Comparison of ENCODE assay signal across 8 cellular contexts in the genomic region with DNA sequence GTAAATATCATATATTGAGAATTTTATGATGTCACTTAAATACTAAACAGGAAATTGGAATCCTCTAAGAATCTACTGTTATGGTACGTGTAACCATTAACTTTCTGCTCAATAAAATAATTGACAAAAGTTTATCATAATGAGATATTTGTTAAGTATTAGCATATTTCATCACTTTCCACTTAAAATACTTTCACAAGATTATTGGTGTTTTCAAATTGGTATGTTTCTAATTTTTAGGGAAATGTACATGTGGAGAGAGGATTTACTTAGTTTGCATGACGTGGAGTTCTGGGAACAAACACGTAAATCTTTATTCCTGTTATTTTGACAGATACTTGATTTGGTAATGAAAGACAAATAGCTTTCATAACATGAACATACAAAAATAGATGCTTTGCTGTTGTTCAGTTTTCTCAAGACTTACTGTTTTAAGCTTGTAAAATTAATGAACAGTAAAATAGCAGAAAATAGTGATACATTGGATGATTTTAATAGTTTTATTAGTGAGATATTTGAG. TPM values are rescaled to one million over a fixed set of nuclear protein-coding genes. Genes with fewer than 3 reads are reported as not detected.
DNase-seq lines count a peak whose midpoint lies in the region; ATAC-seq and TF ChIP-seq lines count a peak whose summit lies in the region.

No MANE protein-coding gene starts in this region.

- TF ChIP-seq CTCF in A673 (conservative IDR thresholded peaks at IDR 0.05; ENCODE audit: low read depth, low read length) (no peak), HL-60 (IDR thresholded peaks at IDR 0.05; ENCODE audit: insufficient read depth, low read length) (no peak), brain microvascular endothelial cell (IDR thresholded peaks at IDR 0.05; ENCODE audit: low read depth, low read length, missing control alignments) (no peak), GM20000 (IDR thresholded peaks at IDR 0.05; ENCODE audit: extremely low read depth, missing control alignments) (no peak)

- ATAC-seq in GM19463 (IDR thresholded peaks at IDR 0.05; ENCODE audit: unreplicated experiment): no peak

- WGBS in mesodermal cell (ENCODE audit: insufficient coverage in 2 of 2), 2 experiments: 67% methylated on average over 1 of the region's 3 CpGs; no CpG with 5 or more reads in 1 of the 2 experiments

- H3K4me3 ChIP-seq in A673 (ENCODE audit: low read depth, low read length, poor library complexity, severe bottlenecking): peak overlapping the region; percentile 89
- H3K4me3 ChIP-seq in HL-60 (replicated peaks; ENCODE audit: insufficient read depth, low read length): peak overlapping the region; percentile 71
- H3K4me3 ChIP-seq in brain microvascular endothelial cell (ENCODE audit: low read depth, low read length): peak overlapping the region; percentile 72
- peak overlapping the region; percentile 3 for H3K4me3 ChIP-seq in mesodermal cell (ENCODE audit: extremely low read depth, insufficient read depth, low read length, poor library complexity, severe bottlenecking)

- in situ Hi-C loops in brain microvascular endothelial cell (cut with HindIII; ENCODE audit: low pct_ligation_motif_present, low sequenced_read_pairs): no loop called here

- no peaks in the 10 kb centered on the region for H3K9me3 ChIP-seq in A673 (ENCODE audit: low read depth, low read length, poor library complexity, severe bottlenecking)
- no peaks in the 10 kb centered on the region for H3K9me3 ChIP-seq in mesodermal cell (ENCODE audit: control insufficient read depth, low read length)

- H3K27me3 ChIP-seq in A673 (replicated peaks; ENCODE audit: insufficient read depth, low read depth, low read length, poor library complexity) (no peaks in the 10 kb centered on the region), HL-60 (ENCODE audit: insufficient read depth, poor library complexity, severe bottlenecking) (no peaks in the 10 kb centered on the region), brain microvascular endothelial cell (replicated peaks) (no peaks in the 10 kb centered on the region)

- CTCF ChIA-PET in A673 (lab: Charles Lee): no interaction called here

- DNase-seq in A673 (ENCODE audit: low spot score) (no peak), HL-60 (ENCODE audit: low read depth in 1 of 2, low spot score in 1 of 2) (no peak), brain microvascular endothelial cell (no peak), DMS114 treated with DMSO at 0.1 percent for 48 hours (lab: John Stamatoyannopoulos, UW; ENCODE audit: unreplicated experiment) (no peak), T1000 (lab: John Stamatoyannopoulos, UW) (no peak), GM20000 (ENCODE audit: low spot score) (no peak)

- no TSS peak for BruUV-seq in A673 (replicated peaks; lab: Mats Ljungman, UMichigan)

- POLR2A ChIA-PET in A673 (lab: Charles Lee; ENCODE audit: low non-redundant PET): no interaction called here

- peaks cover 39% of the 10 kb centered on the region for H3K36me3 ChIP-seq in A673 (ENCODE audit: insufficient read depth, low read length, poor library complexity, severe bottlenecking)
- H3K36me3 ChIP-seq in brain microvascular endothelial cell (replicated peaks): peaks cover 26% of the 10 kb centered on the region
- peaks cover 33% of the 10 kb centered on the region for H3K36me3 ChIP-seq in mesodermal cell (ENCODE audit: control insufficient read depth, insufficient read depth, low read length)

- H3K27ac ChIP-seq in A673 (ENCODE audit: low read depth, low read length, poor library complexity, severe bottlenecking) (peak overlapping the region; percentile 98), HL-60 (replicated peaks) (peak overlapping the region; percentile 93), brain microvascular endothelial cell (peak overlapping the region; percentile 89), mesodermal cell (ENCODE audit: low read depth, low read length, severe bottlenecking) (no peak overlapping the region)

- intact Hi-C loops in A673 (cut with micrococcal nuclease; ENCODE audit: unreplicated experiment): no loop called here

- H3K4me1 ChIP-seq in A673 (ENCODE audit: insufficient read depth, low read length, poor library complexity, severe bottlenecking): peaks cover 29% of the 10 kb centered on the region
- peaks cover 12% of the 10 kb centered on the region for H3K4me1 ChIP-seq in mesodermal cell (ENCODE audit: control insufficient read depth, insufficient read depth, low read length, poor library complexity, severe bottlenecking)

RNA-seq across cellular contexts. Expression of a gene that starts 1.6 kb away (rescaled TPM):
- 217 and 224 TPM in 2 replicates for total RNA-seq in A673 (2021)
- 190 TPM for polyA plus RNA-seq in mesodermal cell (2013, experiment 1 of 2)
- polyA plus RNA-seq in mesodermal cell (2013, experiment 2 of 2): 197 TPM

RNA-seq across cellular contexts. Expression of a gene that starts 17.4 kb away (rescaled TPM):
- total RNA-seq in A673 (2021): 32.7 and 33.3 TPM in 2 replicates
- polyA plus RNA-seq in mesodermal cell (2013, experiment 1 of 2): 29.3 TPM
- polyA plus RNA-seq in mesodermal cell (2013, experiment 2 of 2): 34.4 TPM

Comparison
In these comparisons a context has a peak if more than half of its experiments do, and no peak if none do; other contexts are left out.
1. H3K4me3 ChIP-seq: peak in every context shown above with its lines; median percentile 89 in A673; 72 in brain microvascular endothelial cell; 71 in HL-60; 3 in mesodermal cell.